9 cellular contexts compared by ENCODE assay signal in genomic region chr10:24866615-24867583, GRCh38.
A peak's percentile ranks its signal among the peaks of the same experiment; 100 is the strongest.
DNase-seq lines count a peak whose midpoint lies in the region; ATAC-seq and TF ChIP-seq lines count a peak whose summit lies in the region.
"Had no signal": no experiment of that assay in that cellular context is flagged by ENCODE, and none has a peak within 500 bp of the region (broad histone marks: within the 10 kb centered on the region; RNA-seq: fewer than 3 reads in every experiment).

No MANE protein-coding gene starts in this region.

- no peak for TF ChIP-seq CTCF in fibroblast of lung (conservative IDR thresholded peaks at IDR 0.05 in 1 of 2, IDR thresholded peaks at IDR 0.05 in 1 of 2; ENCODE audit: low read depth in 1 of 2, low read length in 2 of 2)

- peak overlapping the region; percentile 44 for H3K4me2 ChIP-seq in fibroblast of lung (ENCODE audit: extremely low read depth, insufficient read depth, low read length)

- DNase-seq in GM03348 (ENCODE audit: low spot score): peak; percentile 55
- DNase-seq in NOMO-1 treated with dmso at 0.1 percent for 144 hours (lab: John Stamatoyannopoulos, UW; ENCODE audit: unreplicated experiment): peak; percentile 14
- peak; percentile 69 to 91 for DNase-seq in fibroblast of lung (ENCODE audit: low read depth in 2 of 2)
- DNase-seq in occipital lobe (lab: John Stamatoyannopoulos, UW): peak; percentile 21
- no peak for DNase-seq in GF-D8 (lab: John Stamatoyannopoulos, UW)
- no peak for DNase-seq in effector memory CD4-positive, alpha-beta T cell

- peak overlapping the region; percentile 6 for H3K27ac ChIP-seq in fibroblast of lung (ENCODE audit: insufficient read depth, low read length)
- no peak overlapping the region for H3K27ac ChIP-seq in effector memory CD4-positive, alpha-beta T cell (ENCODE audit: insufficient read depth, low read length, poor library complexity, severe bottlenecking)
- H3K27ac ChIP-seq: HL-60 had no signal

- H3K4me3 ChIP-seq in fibroblast of lung (replicated peaks in 1 of 4; ENCODE audit: control extremely low read depth in 1 of 4, insufficient read depth in 1 of 4, low read depth in 3 of 4, low read length in 4 of 4): no peak overlapping the region
- no peak overlapping the region for H3K4me3 ChIP-seq in effector memory CD4-positive, alpha-beta T cell (ENCODE audit: insufficient read depth, low read depth, low read length, poor library complexity, severe bottlenecking)

- no peaks in the 10 kb centered on the region for H3K79me2 ChIP-seq in fibroblast of lung (ENCODE audit: control insufficient read depth, insufficient read depth, low read length)

- ATAC-seq in HG03159 (IDR thresholded peaks at IDR 0.05; ENCODE audit: unreplicated experiment) (no peak), GM18867 (IDR thresholded peaks at IDR 0.05; ENCODE audit: unreplicated experiment) (no peak)

- no peaks in the 10 kb centered on the region for H3K27me3 ChIP-seq in fibroblast of lung (ENCODE audit: control insufficient read depth, insufficient read depth, low read length)
- H3K27me3 ChIP-seq in effector memory CD4-positive, alpha-beta T cell (replicated peaks; ENCODE audit: control insufficient read depth, insufficient read depth, low read length, poor library complexity, severe bottlenecking): no peaks in the 10 kb centered on the region

- no peaks in the 10 kb centered on the region for H4K20me1 ChIP-seq in fibroblast of lung (ENCODE audit: control insufficient read depth, extremely low read depth, insufficient read depth, low read length)

- H2AFZ ChIP-seq in fibroblast of lung (ENCODE audit: low read length): no peak overlapping the region

- no peaks in the 10 kb centered on the region for H3K9me3 ChIP-seq in fibroblast of lung (ENCODE audit: control insufficient read depth, insufficient read depth, low read depth, low read length)
- H3K9me3 ChIP-seq in effector memory CD4-positive, alpha-beta T cell (ENCODE audit: control insufficient read depth, low read length): no peaks in the 10 kb centered on the region

- no peaks in the 10 kb centered on the region for H3K4me1 ChIP-seq in fibroblast of lung (ENCODE audit: control insufficient read depth, extremely low read depth, insufficient read depth, low read length)
- no peaks in the 10 kb centered on the region for H3K4me1 ChIP-seq in effector memory CD4-positive, alpha-beta T cell (ENCODE audit: control insufficient read depth, insufficient read depth, low read length, poor library complexity, severe bottlenecking)

- H3K36me3 ChIP-seq in fibroblast of lung (ENCODE audit: control insufficient read depth, insufficient read depth, low read length): no peaks in the 10 kb centered on the region
- H3K36me3 ChIP-seq in effector memory CD4-positive, alpha-beta T cell (ENCODE audit: control insufficient read depth, insufficient read depth, low read length): no peaks in the 10 kb centered on the region

- H3K9ac ChIP-seq in fibroblast of lung (ENCODE audit: insufficient read depth, low read length): no peak overlapping the region

Comparison
In these comparisons a context has a peak if more than half of its experiments do, and no peak if none do; other contexts are left out.
1. DNase-seq: peak in GM03348 (single experiment), NOMO-1 treated with dmso at 0.1 percent for 144 hours (single experiment), fibroblast of lung (2 of 2) and occipital lobe (single experiment); none in GF-D8 (single experiment) and effector memory CD4-positive, alpha-beta T cell (0 of 3).